ENCODE assay signal across 21 cellular contexts in the genomic region with DNA sequence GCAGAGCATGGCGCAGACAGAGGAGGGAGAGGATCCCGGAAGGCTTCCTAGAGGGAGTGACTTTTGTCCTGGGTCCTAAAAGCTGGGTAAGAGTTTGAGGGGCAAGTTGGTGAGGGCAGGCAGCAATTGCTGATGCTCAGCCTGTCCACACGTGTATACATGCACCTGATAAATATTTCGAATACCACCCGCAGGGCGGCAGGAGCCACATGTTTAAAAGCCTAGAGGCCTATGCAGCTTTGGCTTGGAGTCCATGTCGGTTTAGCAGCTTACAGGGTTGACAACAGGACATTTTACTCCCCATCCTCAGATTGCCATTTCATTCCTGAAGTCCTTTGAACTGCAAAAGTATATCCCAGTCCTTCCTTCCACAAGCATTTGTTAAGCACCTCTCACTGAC.
"Had no signal": no experiment of that assay in that cellular context is flagged by ENCODE, and none has a peak within 500 bp of the region (broad histone marks: within the 10 kb centered on the region; RNA-seq: fewer than 3 reads in every experiment).

No MANE protein-coding gene starts in this region.

- DNase-seq: activated CD4-positive, alpha-beta T cell treated with anti-CD3 and anti-CD28 coated beads for 48 hours; activated CD4-positive, alpha-beta T cell treated with anti-CD3 and anti-CD28 coated beads, Interleukin-2, amount 50 U/mL, for 1 hour; activated CD4-positive, alpha-beta T cell treated with anti-CD3 and anti-CD28 coated beads, Interleukin-2, amount 50 U/mL, for 48 hours; activated CD8-positive, alpha-beta memory T cell treated with anti-CD3 and anti-CD28 coated beads for 24 hours; activated CD8-positive, alpha-beta T cell treated with anti-CD3 and anti-CD28 coated beads for 36 hours; activated effector memory CD4-positive, alpha-beta T cell treated with Interleukin-2 at 50 U/mL for 16 hours; activated gamma-delta T cell treated with Interleukin-2 at 50 U/mL for 16 hours; activated naive CD4-positive, alpha-beta T cell treated with anti-CD3 and anti-CD28 coated beads, Interleukin-2, amount 50 U/mL, for 16 hours; activated naive CD4-positive, alpha-beta T cell treated with Interleukin-2 at 50 U/mL for 16 hours; activated T-cell treated with anti-CD3 and anti-CD28 coated beads, Interleukin-2, amount 50 U/mL, for 4 hours; amniotic stem cell; anterior cingulate cortex; brain microvascular endothelial cell; effector CD4-positive, alpha-beta T cell; effector memory CD8-positive, alpha-beta T cell; foreskin fibroblast; head of caudate nucleus; T-helper 2 cell had no signal

- ATAC-seq: activated CD8-positive, alpha-beta T cell treated with anti-CD3 and anti-CD28 coated beads for 36 hours; activated T-cell treated with anti-CD3 and anti-CD28 coated beads, Interleukin-2, amount 50 U/mL, for 4 hours; activated T-helper 17 cell treated with anti-CD3 and anti-CD28 coated beads, Interleukin-2, amount 50 U/mL, for 72 hours; effector memory CD8-positive, alpha-beta T cell; WTC11 had no signal

- H3K36me3 ChIP-seq: brain microvascular endothelial cell had no signal

- H3K27ac ChIP-seq: brain microvascular endothelial cell, coronary artery had no signal

- H3K4me3 ChIP-seq: coronary artery had no signal

- H3K27me3 ChIP-seq: brain microvascular endothelial cell had no signal
